ENCODE assay signal across 24 cellular contexts in the genomic region with DNA sequence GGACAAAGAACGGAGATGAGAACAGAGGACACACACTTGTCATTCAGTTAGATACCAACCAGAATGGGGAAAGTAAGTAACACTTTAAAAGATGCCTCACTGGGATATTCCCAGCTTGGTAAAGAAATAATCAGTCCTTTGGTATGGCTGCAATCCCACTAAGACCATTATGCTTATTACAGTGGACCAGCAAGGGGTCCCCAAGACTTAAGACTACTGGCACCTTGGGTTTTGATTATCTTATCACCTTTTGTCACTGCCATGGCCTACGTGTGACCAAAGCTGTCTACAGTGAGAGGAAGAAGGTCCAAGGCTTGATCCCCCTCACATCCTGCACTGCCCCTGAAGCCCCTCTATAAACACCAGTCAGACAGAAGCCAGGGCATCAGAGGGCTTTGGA.
DNase-seq lines count a peak whose midpoint lies in the region; ATAC-seq and TF ChIP-seq lines count a peak whose summit lies in the region.
"Had no signal": no experiment of that assay in that cellular context is flagged by ENCODE, and none has a peak within 500 bp of the region (broad histone marks: within the 10 kb centered on the region; RNA-seq: fewer than 3 reads in every experiment).

No MANE protein-coding gene starts in this region.

- H3K9me3 ChIP-seq in suprapubic skin: no peaks in the 10 kb centered on the region
- H3K9me3 ChIP-seq: BLaER1 treated with 17β-estradiol and CSF1 and Interleukin-3, amounts not matched to agents 10 nM and 100 nM; left lung; MG63; SJSA1; transverse colon had no signal

- DNase-seq in dorsolateral prefrontal cortex (no peak), memory B cell (ENCODE audit: low spot score in 2 of 2) (no peak), suprapubic skin (ENCODE audit: low spot score in 2 of 2) (no peak), NCI-H2029 treated with DMSO at 0.1 percent for 48 hours (lab: John Stamatoyannopoulos, UW) (no peak), GM19238 (ENCODE audit: insufficient read length, low spot score) (no peak), KBM-7 (no peak)
- DNase-seq: activated CD4-positive, alpha-beta T cell treated with anti-CD3 and anti-CD28 coated beads, Interleukin-2, amount 10 ng/mL, durations not matched to agents 7 days and 5 days; activated gamma-delta T cell treated with Interleukin-2 at 50 U/mL for 16 hours; activated naive CD8-positive, alpha-beta T cell treated with anti-CD3 and anti-CD28 coated beads, Interleukin-2, amount 50 U/mL, for 24 hours; activated T-cell treated with anti-CD3 and anti-CD28 coated beads, Interleukin-2, amount 50 U/mL, for 24 hours; left lung; MG63; naive thymus-derived CD8-positive, alpha-beta T cell; NCI-H1930; stimulated activated naive CD4-positive, alpha-beta T cell treated with Interleukin-2 at 50 U/mL for 16 hours; T1000 had no signal

- peaks cover 26% of the 10 kb centered on the region for H3K36me3 Mint-ChIP-seq in memory B cell

- H3K27ac ChIP-seq in VCaP: peak overlapping the region; percentile 52
- H3K27ac ChIP-seq in dorsolateral prefrontal cortex: peak overlapping the region in 39 of 59 donors; percentile 1 to 78 (median 49)
- peak overlapping the region; percentile 50 for H3K27ac ChIP-seq in suprapubic skin
- H3K27ac ChIP-seq: BLaER1 treated with 17β-estradiol and CSF1 and Interleukin-3, amounts not matched to agents 10 nM and 100 nM; left lung; SJSA1; transverse colon had no signal

- H3K4me1 Mint-ChIP-seq in memory B cell: no peaks in the 10 kb centered on the region
- H3K4me1 Mint-ChIP-seq: activated CD4-positive, alpha-beta T cell treated with anti-CD3 and anti-CD28 coated beads, Interleukin-2, amount 10 ng/mL, durations not matched to agents 7 days and 5 days; activated naive CD8-positive, alpha-beta T cell treated with anti-CD3 and anti-CD28 coated beads, Interleukin-2, amount 50 U/mL, for 24 hours; central memory CD8-positive, alpha-beta T cell; naive thymus-derived CD8-positive, alpha-beta T cell; WTC11 had no signal

- no peak for ATAC-seq in memory B cell (ENCODE audit: low read depth)
- ATAC-seq: activated naive CD8-positive, alpha-beta T cell treated with anti-CD3 and anti-CD28 coated beads, Interleukin-2, amount 50 U/mL, for 24 hours; GM12878; K562; naive thymus-derived CD8-positive, alpha-beta T cell; WTC11 had no signal

- H3K9me3 Mint-ChIP-seq in memory B cell: no peaks in the 10 kb centered on the region
- H3K9me3 Mint-ChIP-seq: activated CD4-positive, alpha-beta T cell treated with anti-CD3 and anti-CD28 coated beads, Interleukin-2, amount 10 ng/mL, durations not matched to agents 7 days and 5 days; activated naive CD8-positive, alpha-beta T cell treated with anti-CD3 and anti-CD28 coated beads, Interleukin-2, amount 50 U/mL, for 24 hours; activated T-cell treated with anti-CD3 and anti-CD28 coated beads, Interleukin-2, amount 50 U/mL, for 24 hours; central memory CD8-positive, alpha-beta T cell; naive thymus-derived CD8-positive, alpha-beta T cell; WTC11 had no signal

- no peak overlapping the region for H3K4me3 Mint-ChIP-seq in memory B cell
- H3K4me3 Mint-ChIP-seq: activated CD4-positive, alpha-beta T cell treated with anti-CD3 and anti-CD28 coated beads, Interleukin-2, amount 10 ng/mL, durations not matched to agents 7 days and 5 days; activated naive CD8-positive, alpha-beta T cell treated with anti-CD3 and anti-CD28 coated beads, Interleukin-2, amount 50 U/mL, for 24 hours; activated T-cell treated with anti-CD3 and anti-CD28 coated beads, Interleukin-2, amount 50 U/mL, for 24 hours; central memory CD8-positive, alpha-beta T cell; naive thymus-derived CD8-positive, alpha-beta T cell; WTC11 had no signal

- H3K4me1 ChIP-seq in suprapubic skin: peaks cover 22% of the 10 kb centered on the region
- H3K4me1 ChIP-seq: BLaER1 treated with 17β-estradiol and CSF1 and Interleukin-3, amounts not matched to agents 10 nM and 100 nM; SJSA1 had no signal

- H3K27me3 Mint-ChIP-seq in memory B cell: no peaks in the 10 kb centered on the region
- H3K27me3 Mint-ChIP-seq: activated CD4-positive, alpha-beta T cell treated with anti-CD3 and anti-CD28 coated beads, Interleukin-2, amount 10 ng/mL, durations not matched to agents 7 days and 5 days; activated naive CD8-positive, alpha-beta T cell treated with anti-CD3 and anti-CD28 coated beads, Interleukin-2, amount 50 U/mL, for 24 hours; activated T-cell treated with anti-CD3 and anti-CD28 coated beads, Interleukin-2, amount 50 U/mL, for 24 hours; central memory CD8-positive, alpha-beta T cell; naive thymus-derived CD8-positive, alpha-beta T cell had no signal

- intact Hi-C loops in dorsolateral prefrontal cortex (cut with DNase I): no loop called here

- 76% methylated on average over 2 of the region's 2 CpGs for WGBS in suprapubic skin

- H3K4me3 ChIP-seq in dorsolateral prefrontal cortex (no peak overlapping the region), suprapubic skin (no peak overlapping the region)
- H3K4me3 ChIP-seq: BLaER1 treated with 17β-estradiol and CSF1 and Interleukin-3, amounts not matched to agents 10 nM and 100 nM; GM12878; K562; left lung; MG63; SJSA1; transverse colon had no signal

- in situ Hi-C loops in KBM-7 (cut with MboI; ENCODE audit: low pct_unique_long_range_greater_than_20kb, low sequenced_read_pairs): no loop called here

- peak overlapping the region; percentile 58 for H3K27ac Mint-ChIP-seq in memory B cell
- H3K27ac Mint-ChIP-seq: activated CD4-positive, alpha-beta T cell treated with anti-CD3 and anti-CD28 coated beads, Interleukin-2, amount 10 ng/mL, durations not matched to agents 7 days and 5 days; activated naive CD8-positive, alpha-beta T cell treated with anti-CD3 and anti-CD28 coated beads, Interleukin-2, amount 50 U/mL, for 24 hours; activated T-cell treated with anti-CD3 and anti-CD28 coated beads, Interleukin-2, amount 50 U/mL, for 24 hours; WTC11 had no signal

- no peak for TF ChIP-seq POLR2A in suprapubic skin (IDR thresholded peaks at IDR 0.05)

- H3K27me3 ChIP-seq in dorsolateral prefrontal cortex: no peaks in the 10 kb centered on the region
- H3K27me3 ChIP-seq in suprapubic skin: no peaks in the 10 kb centered on the region
- H3K27me3 ChIP-seq: BLaER1 treated with 17β-estradiol and CSF1 and Interleukin-3, amounts not matched to agents 10 nM and 100 nM; left lung; MG63; SJSA1; transverse colon had no signal

- H3K36me3 ChIP-seq in suprapubic skin: peaks cover 77% of the 10 kb centered on the region

- TF ChIP-seq EP300 in suprapubic skin (IDR thresholded peaks at IDR 0.05): no peak

- no peak for TF ChIP-seq CTCF in VCaP (conservative IDR thresholded peaks at IDR 0.05)
- TF ChIP-seq CTCF in dorsolateral prefrontal cortex (IDR thresholded peaks at IDR 0.05 in 54 of 56, conservative IDR thresholded peaks at IDR 0.05 in 2 of 56; ENCODE audit: low read depth in 1 of 56, partially characterized antibody in 56 of 56): no peak
- TF ChIP-seq CTCF in suprapubic skin (IDR thresholded peaks at IDR 0.05): no peak
